ENCODE assay signal across 8 cellular contexts in the genomic region with DNA sequence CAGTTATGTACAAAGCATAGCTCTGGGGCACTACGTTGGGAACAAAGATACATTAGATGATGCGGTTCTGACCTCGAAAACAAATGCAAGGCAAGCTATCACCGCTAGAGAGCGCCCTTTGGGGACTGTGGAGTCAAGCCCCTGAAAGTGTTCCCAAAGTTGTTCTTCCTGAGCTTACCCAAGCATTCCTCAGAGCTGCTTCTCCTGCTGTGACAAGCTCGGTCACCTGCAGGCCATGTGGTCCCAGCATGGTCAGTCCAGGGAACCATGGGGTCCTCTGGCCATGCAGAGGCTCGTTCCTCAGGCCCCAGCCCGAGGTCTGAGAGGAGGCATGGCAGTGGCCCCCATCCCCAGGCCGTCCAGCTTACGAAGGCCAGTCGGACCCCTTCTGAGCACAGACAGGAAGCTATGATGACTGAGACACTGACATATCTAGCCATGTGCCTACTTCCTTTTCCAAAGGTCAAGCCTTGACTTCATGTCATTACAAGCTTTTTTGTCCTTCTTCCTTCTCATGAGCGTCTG.
DNase-seq lines count a peak whose midpoint lies in the region; ATAC-seq and TF ChIP-seq lines count a peak whose summit lies in the region.

No MANE protein-coding gene starts in this region.

- TF ChIP-seq CTCF in kidney epithelial cell (IDR thresholded peaks at IDR 0.05; ENCODE audit: insufficient read depth, low read length, poor library complexity, severe bottlenecking) = peak; percentile 41

- no peaks in the 10 kb centered on the region for H3K9me3 Mint-ChIP-seq in activated T-helper 2 cell treated with anti-CD3 and anti-CD28 coated beads, Interferon-gamma antibody, Interleukin-2, Interleukin-4, amounts not matched to agents 10 μg/mL and 5 μg/mL and 100 μg/mL, durations not matched to agents 14 hours and 24 hours and 36 hours

- H3K4me3 Mint-ChIP-seq in activated T-helper 2 cell treated with anti-CD3 and anti-CD28 coated beads, Interferon-gamma antibody, Interleukin-2, Interleukin-4, amounts not matched to agents 10 μg/mL and 5 μg/mL and 100 μg/mL, durations not matched to agents 14 hours and 24 hours and 36 hours (ENCODE audit: low read depth) = peak overlapping the region; percentile 37

- peaks cover 37% of the 10 kb centered on the region for H3K4me1 Mint-ChIP-seq in activated T-helper 2 cell treated with anti-CD3 and anti-CD28 coated beads, Interferon-gamma antibody, Interleukin-2, Interleukin-4, amounts not matched to agents 10 μg/mL and 5 μg/mL and 100 μg/mL, durations not matched to agents 14 hours and 24 hours and 36 hours (ENCODE audit: low read depth)

- no peaks in the 10 kb centered on the region for H3K27me3 ChIP-seq in kidney epithelial cell (ENCODE audit: control insufficient read depth, insufficient read depth, low read length)

- DNase-seq in AG08395 (ENCODE audit: low spot score) (peak; percentile 41), HuH-7 (ENCODE audit: low spot score) (peak; percentile 8), kidney epithelial cell (ENCODE audit: low read depth) (no peak), dermis blood vessel endothelial cell (no peak), retina (no peak), NCI-H524 treated with DMSO at 0.1 percent for 48 hours (lab: John Stamatoyannopoulos, UW) (no peak)
- no peak for DNase-seq in activated T-helper 2 cell treated with anti-CD3 and anti-CD28 coated beads, Interferon-gamma antibody, Interleukin-2, Interleukin-4, amounts not matched to agents 10 μg/mL and 5 μg/mL and 100 μg/mL, durations not matched to agents 14 hours and 24 hours and 36 hours (ENCODE audit: low spot score)

- no peaks in the 10 kb centered on the region for H3K27me3 Mint-ChIP-seq in activated T-helper 2 cell treated with anti-CD3 and anti-CD28 coated beads, Interferon-gamma antibody, Interleukin-2, Interleukin-4, amounts not matched to agents 10 μg/mL and 5 μg/mL and 100 μg/mL, durations not matched to agents 14 hours and 24 hours and 36 hours (ENCODE audit: low read depth)

- no peak for ATAC-seq in HG02642 (IDR thresholded peaks at IDR 0.05; ENCODE audit: poor library complexity, unreplicated experiment)

- peaks cover 28% of the 10 kb centered on the region for H3K36me3 Mint-ChIP-seq in activated T-helper 2 cell treated with anti-CD3 and anti-CD28 coated beads, Interferon-gamma antibody, Interleukin-2, Interleukin-4, amounts not matched to agents 10 μg/mL and 5 μg/mL and 100 μg/mL, durations not matched to agents 14 hours and 24 hours and 36 hours (ENCODE audit: low read depth)

- no peak overlapping the region for H3K4me3 ChIP-seq in kidney epithelial cell (ENCODE audit: low read depth, low read length)

- intact Hi-C loops in activated T-helper 2 cell treated with anti-CD3 and anti-CD28 coated beads, Interferon-gamma antibody, Interleukin-2, Interleukin-4, amounts not matched to agents 10 μg/mL and 5 μg/mL and 100 μg/mL, durations not matched to agents 14 hours and 24 hours and 36 hours (cut with micrococcal nuclease) = loop anchor here (1.0 kb wide), 1 partner anchor 151 kb away; no protein-coding TSS in a partner anchor

- H3K27ac Mint-ChIP-seq in activated T-helper 2 cell treated with anti-CD3 and anti-CD28 coated beads, Interferon-gamma antibody, Interleukin-2, Interleukin-4, amounts not matched to agents 10 μg/mL and 5 μg/mL and 100 μg/mL, durations not matched to agents 14 hours and 24 hours and 36 hours = peak overlapping the region; percentile 85

- no peaks in the 10 kb centered on the region for H3K36me3 ChIP-seq in kidney epithelial cell (ENCODE audit: control insufficient read depth, insufficient read depth, low read length)

Comparison
In these comparisons a context has a peak if more than half of its experiments do, and no peak if none do; other contexts are left out.
1. DNase-seq: peak in AG08395 (single experiment) and HuH-7 (single experiment); none in activated T-helper 2 cell treated with anti-CD3 and anti-CD28 coated beads, Interferon-gamma antibody, Interleukin-2, Interleukin-4, amounts not matched to agents 10 μg/mL and 5 μg/mL and 100 μg/mL, durations not matched to agents 14 hours and 24 hours and 36 hours (single experiment), kidney epithelial cell (single experiment), dermis blood vessel endothelial cell (single experiment), retina (single experiment) and NCI-H524 treated with DMSO at 0.1 percent for 48 hours (single experiment).